Comparison of ENCODE assay signal across 20 cellular contexts in the genomic region with DNA sequence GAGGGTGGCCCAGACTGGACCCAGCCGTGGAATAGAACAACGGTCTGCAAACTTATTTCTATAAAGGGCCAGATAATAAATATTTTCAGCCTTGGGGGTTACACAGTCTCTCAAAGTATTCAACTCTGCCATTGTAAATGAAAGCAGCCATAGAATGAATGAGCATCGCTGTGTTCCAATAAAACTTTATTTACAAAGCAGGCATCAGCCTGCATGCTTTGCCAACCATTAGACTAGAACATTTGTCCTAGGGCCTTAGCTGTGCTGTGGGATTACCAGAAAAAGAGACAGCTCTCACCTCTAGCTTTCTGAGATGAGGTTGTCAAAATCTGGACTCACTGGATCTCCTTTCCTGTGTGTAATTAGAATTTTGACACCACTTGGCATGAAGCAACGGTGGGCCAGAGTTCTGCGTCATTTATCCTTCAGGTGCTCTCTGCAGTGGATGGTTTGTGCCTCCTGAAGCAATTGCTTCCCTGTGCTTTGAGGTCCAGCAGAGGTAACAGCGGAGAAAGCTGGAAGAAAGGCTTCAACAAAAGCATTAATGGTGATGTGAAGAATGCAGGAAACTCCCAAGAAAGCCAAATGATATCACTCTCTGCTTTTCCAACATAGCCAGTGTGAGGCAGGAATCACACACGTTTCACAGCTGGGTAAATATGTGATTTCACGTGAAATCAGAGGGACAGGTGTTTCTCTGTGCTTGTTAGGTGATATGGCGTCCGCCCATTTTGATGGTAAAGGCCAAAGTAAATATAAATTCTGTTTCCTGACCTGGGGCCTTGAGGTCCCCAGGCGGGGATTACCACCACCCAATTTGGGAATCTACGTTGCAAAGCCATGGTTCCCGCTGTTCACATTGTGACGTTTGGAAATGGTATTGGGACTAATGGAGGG.
A peak's percentile ranks its signal among the peaks of the same experiment; 100 is the strongest.
DNase-seq lines count a peak whose midpoint lies in the region; ATAC-seq, FAIRE-seq and TF ChIP-seq lines count a peak whose summit lies in the region.
"Had no signal": no experiment of that assay in that cellular context is flagged by ENCODE, and none has a peak within 500 bp of the region (broad histone marks: within the 10 kb centered on the region; RNA-seq: fewer than 3 reads in every experiment).

No MANE protein-coding gene starts in this region.

- no peaks in the 10 kb centered on the region for H4K20me1 ChIP-seq in HepG2 (ENCODE audit: insufficient read depth, low read length)

- H3K4me1 ChIP-seq in HepG2 (ENCODE audit: insufficient read depth, low read length): peaks cover 20% of the 10 kb centered on the region
- H3K4me1 ChIP-seq in right lobe of liver: peaks cover 0 to 6% (median 0%) of the 10 kb centered on the region in 4 donors
- H3K4me1 ChIP-seq in thyroid gland: peaks cover 21 to 38% of the 10 kb centered on the region in 2 donors

- intact Hi-C loops in HepG2 (cut with micrococcal nuclease; ENCODE audit: unreplicated experiment) (no loop called here), right lobe of liver (cut with DNase I) (no loop called here), thyroid gland (cut with DNase I) (no loop called here)

- TF ChIP-seq EP300 in HepG2 (IDR thresholded peaks at IDR 0.05; ENCODE audit: low read depth in 2 of 2, low read length in 2 of 2) (no peak), HepG2 (CRISPR knock-in tag; IDR thresholded peaks at IDR 0.05; ENCODE audit: borderline replicate concordance) (no peak)

- H3K27ac ChIP-seq in HepG2 (ENCODE audit: extremely low read length, insufficient read depth, low read length) (no peak overlapping the region), right lobe of liver (no peak overlapping the region), coronary artery (no peak overlapping the region), thyroid gland (no peak overlapping the region)
- H3K27ac ChIP-seq: gastroesophageal sphincter, vagina had no signal

- BruUV-seq in HepG2 (replicated peaks; lab: Mats Ljungman, UMichigan): no TSS peak

- H3K27me3 ChIP-seq in HepG2 (ENCODE audit: control insufficient read depth in 1 of 2, insufficient read depth in 2 of 2, low read length in 2 of 2): no peaks in the 10 kb centered on the region
- no peaks in the 10 kb centered on the region for H3K27me3 ChIP-seq in right lobe of liver
- no peaks in the 10 kb centered on the region for H3K27me3 ChIP-seq in thyroid gland
- H3K27me3 ChIP-seq: gastroesophageal sphincter, vagina had no signal

- no peak overlapping the region for H3K9ac ChIP-seq in HepG2 (ENCODE audit: insufficient read depth, low read depth, low read length)

- whole genome bisulfite sequencing in HepG2 (ENCODE audit: low lambda C conversion rate): 58% methylated on average over 14 of the region's 14 CpGs
- 85% methylated on average over 11 of the region's 14 CpGs for WGBS in right lobe of liver (ENCODE audit: insufficient coverage, low coverage, low lambda C conversion rate, missing lambda C conversion rate)
- WGBS in thyroid gland, 2 donors: 85 to 88% methylated on average over 14 of the region's 14 CpGs

- POLR2A ChIA-PET in HepG2 (lab: Yijun Ruan, JAX): no interaction called here

- TF ChIP-seq RAD21 in HepG2 (CRISPR knock-in tag; IDR thresholded peaks at IDR 0.05): no peak

- CTCF ChIA-PET in HepG2 (lab: Yijun Ruan, JAX; ENCODE audit: low intra/inter-chr PET ratio, low total read pairs): no interaction called here

- H3K4me3 ChIP-seq in HepG2 (replicated peaks in 1 of 3; ENCODE audit: insufficient read depth in 1 of 3, low read depth in 2 of 3, low read length in 3 of 3) (no peak overlapping the region), right lobe of liver (no peak overlapping the region), coronary artery (no peak overlapping the region), thyroid gland (replicated peaks in 1 of 3) (no peak overlapping the region)
- H3K4me3 ChIP-seq: gastroesophageal sphincter, vagina had no signal

- no peaks in the 10 kb centered on the region for H3K9me3 ChIP-seq in HepG2 (ENCODE audit: low read length)
- H3K9me3 ChIP-seq in right lobe of liver: no peaks in the 10 kb centered on the region
- H3K9me3 ChIP-seq in thyroid gland: no peaks in the 10 kb centered on the region
- H3K9me3 ChIP-seq: gastroesophageal sphincter, vagina had no signal

- H3K4me2 ChIP-seq in HepG2 (ENCODE audit: low read depth, low read length): no peak overlapping the region

- ATAC-seq in HepG2 (no peak), right lobe of liver (no peak), GM21423 (IDR thresholded peaks at IDR 0.05; ENCODE audit: unreplicated experiment) (no peak)
- ATAC-seq: esophagus mucosa, gastroesophageal sphincter, right cardiac atrium had no signal

- no peak for FAIRE-seq in HepG2 (lab: Jason Lieb, UNC)
- FAIRE-seq: GM12891, kidney had no signal

- in situ Hi-C loops in HepG2 (cut with HindIII; ENCODE audit: extremely low pct_ligation_motif_present, low pct_unique_long_range_greater_than_20kb): no loop called here

- H2AFZ ChIP-seq in HepG2 (ENCODE audit: low read length): no peak overlapping the region

- DNase-seq in HepG2 (ENCODE audit: low spot score) (no peak), right lobe of liver (no peak), NCI-H748 (lab: John Stamatoyannopoulos, UW; ENCODE audit: unreplicated experiment) (peak; percentile 81), coronary artery (ENCODE audit: low spot score) (peak; percentile 5), thyroid gland (no peak), NOMO-1 (lab: John Stamatoyannopoulos, UW; ENCODE audit: unreplicated experiment in 2 of 2) (no peak)
- no peak for DNase-seq in stimulated activated CD4-positive, alpha-beta T cell treated with anti-CD3 and anti-CD28 coated beads, Interleukin-12 subunit alpha, Interleukin-12 subunit beta, amount 100 ng/mL, for 4 hours
- DNase-seq: activated CD4-positive, alpha-beta memory T cell treated with anti-CD3 and anti-CD28 coated beads for 36 hours; activated naive CD4-positive, alpha-beta T cell; anterior cingulate cortex; central memory CD4-positive, alpha-beta T cell; kidney; NCI-H1105; right cardiac atrium; stimulated activated CD4-positive, alpha-beta T cell treated with anti-CD3 and anti-CD28 coated beads, Interleukin-15, amount 100 ng/mL, for 24 hours had no signal

- no peaks in the 10 kb centered on the region for H3K79me2 ChIP-seq in HepG2 (ENCODE audit: insufficient read depth, low read length)

- H3K36me3 ChIP-seq in HepG2 (replicated peaks in 1 of 2; ENCODE audit: control insufficient read depth in 1 of 2, insufficient read depth in 2 of 2, low read length in 2 of 2): no peaks in the 10 kb centered on the region
- H3K36me3 ChIP-seq in right lobe of liver: no peaks in the 10 kb centered on the region
- no peaks in the 10 kb centered on the region for H3K36me3 ChIP-seq in thyroid gland
- H3K36me3 ChIP-seq: gastroesophageal sphincter, vagina had no signal

- TF ChIP-seq CTCF in HepG2 (CRISPR knock-in tag; IDR thresholded peaks at IDR 0.05): no peak
- no peak for TF ChIP-seq CTCF in right lobe of liver (IDR thresholded peaks at IDR 0.05)
- TF ChIP-seq CTCF in coronary artery (IDR thresholded peaks at IDR 0.05): no peak
- TF ChIP-seq CTCF in thyroid gland (IDR thresholded peaks at IDR 0.05): no peak

- no peak for TF ChIP-seq POLR2A in HepG2 (IDR thresholded peaks at IDR 0.05; ENCODE audit: insufficient read depth in 1 of 2, low read depth in 2 of 2, low read length in 2 of 2)
- TF ChIP-seq POLR2A in right lobe of liver (IDR thresholded peaks at IDR 0.05): no peak
- no peak for TF ChIP-seq POLR2A in thyroid gland (IDR thresholded peaks at IDR 0.05)

Comparison
In these comparisons a context has a peak if more than half of its experiments do, and no peak if none do; other contexts are left out.
1. DNase-seq: peak in NCI-H748 (single experiment) and coronary artery (single experiment); none in HepG2 (single experiment), right lobe of liver (0 of 3), stimulated activated CD4-positive, alpha-beta T cell treated with anti-CD3 and anti-CD28 coated beads, Interleukin-12 subunit alpha, Interleukin-12 subunit beta, amount 100 ng/mL, for 4 hours (single experiment), thyroid gland (0 of 2) and NOMO-1 (0 of 2).